Comparison of ENCODE assay signal across 30 cellular contexts in the genomic region with DNA sequence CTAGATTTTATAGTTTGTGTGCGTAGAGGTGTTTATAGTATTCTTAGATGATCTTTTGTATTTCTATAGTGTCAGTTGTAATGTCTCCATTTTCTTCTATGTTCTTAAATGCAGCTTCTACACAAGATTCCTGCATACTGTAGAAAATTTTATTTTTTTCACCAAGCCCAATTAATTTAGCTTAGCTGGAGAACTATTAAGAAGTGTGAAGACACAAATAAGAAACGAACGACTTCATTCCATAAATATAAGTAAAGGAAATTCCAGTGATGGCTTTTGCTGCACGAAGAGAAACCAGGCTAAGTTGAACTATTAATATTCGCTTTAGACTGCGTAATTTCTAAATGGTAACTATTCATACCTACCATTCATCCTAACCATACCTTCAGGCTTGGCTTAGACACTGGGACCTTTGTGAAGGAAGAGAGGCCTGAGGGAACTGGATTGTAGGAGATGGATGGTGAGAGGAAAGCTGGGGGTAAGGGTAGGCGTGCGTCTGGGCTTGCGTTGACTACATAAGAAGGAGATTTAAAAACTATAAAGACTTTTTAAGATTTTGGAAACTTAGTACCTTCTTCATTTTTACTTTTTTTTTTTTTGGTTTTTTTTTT. TPM values are rescaled to one million over a fixed set of nuclear protein-coding genes. Genes with fewer than 3 reads are reported as not detected.
"Had no signal": no experiment of that assay in that cellular context is flagged by ENCODE, and none has a peak within 500 bp of the region (broad histone marks: within the 10 kb centered on the region; RNA-seq: fewer than 3 reads in every experiment).

No MANE protein-coding gene starts in this region.

- FAIRE-seq: islet of Langerhans, keratinocyte had no signal

- H3K27me3 ChIP-seq: gastrocnemius medialis had no signal

- ATAC-seq: esophagus mucosa; gastrocnemius medialis; heart right ventricle; left cardiac atrium; left lung; left ventricle myocardium superior; lower lobe of right lung; mucosa of descending colon; naive thymus-derived CD8-positive, alpha-beta T cell had no signal

- H3K9me3 Mint-ChIP-seq: mesothelial cell of epicardium; naive B cell; naive thymus-derived CD8-positive, alpha-beta T cell had no signal

- H3K27ac ChIP-seq: coronary artery, dorsolateral prefrontal cortex, epithelial cell of prostate, esophagus squamous epithelium, gastrocnemius medialis, heart right ventricle, left lung, lower lobe of right lung had no signal

- H3K27ac Mint-ChIP-seq: mesothelial cell of epicardium; naive B cell; naive thymus-derived CD8-positive, alpha-beta T cell had no signal

- H3K4me3 ChIP-seq: coronary artery, dorsolateral prefrontal cortex, esophagus squamous epithelium, gastrocnemius medialis, heart right ventricle, left lung, lower lobe of right lung, mucosa of descending colon had no signal

- DNase-seq: dorsolateral prefrontal cortex; effector CD4-positive, alpha-beta T cell; effector memory CD4-positive, alpha-beta T cell; erythroblast; esophagus squamous epithelium; foreskin fibroblast; foreskin melanocyte; gastrocnemius medialis; glutamatergic neuron; head of caudate nucleus; heart right ventricle; hippocampal formation; left cardiac atrium; left lung; left ventricle myocardium superior; lower lobe of right lung; mesenchymal stem cell; mucosa of descending colon; naive B cell; naive thymus-derived CD8-positive, alpha-beta T cell had no signal

- H3K36me3 ChIP-seq: esophagus squamous epithelium, gastrocnemius medialis, heart right ventricle, left lung, lower lobe of right lung had no signal

- H3K9me3 ChIP-seq: esophagus squamous epithelium, gastrocnemius medialis, heart right ventricle, left lung, lower lobe of right lung, mucosa of descending colon had no signal

- H3K4me1 Mint-ChIP-seq: mesothelial cell of epicardium; naive B cell; naive thymus-derived CD8-positive, alpha-beta T cell had no signal

- H3K4me1 ChIP-seq: esophagus squamous epithelium, gastrocnemius medialis, heart right ventricle, left lung, lower lobe of right lung had no signal

- H3K36me3 Mint-ChIP-seq: mesothelial cell of epicardium; naive B cell; naive thymus-derived CD8-positive, alpha-beta T cell had no signal

- H3K4me3 Mint-ChIP-seq: mesothelial cell of epicardium; naive B cell; naive thymus-derived CD8-positive, alpha-beta T cell had no signal

RNA-seq across cellular contexts. Expression of gene HLA-DOA, which starts 15.9 kb away (rescaled TPM):
- total RNA-seq: dermis blood vessel endothelial cell, glomerular endothelial cell, lung microvascular endothelial cell, myocyte had no signal
- polyA plus RNA-seq: keratinocyte had no signal

RNA-seq across cellular contexts. Expression of gene HLA-DMB, which starts 52.6 kb away (rescaled TPM):
- total RNA-seq: lung microvascular endothelial cell, mesothelial cell of epicardium, myocyte had no signal
- polyA plus RNA-seq: keratinocyte had no signal
